In the genomic region with DNA sequence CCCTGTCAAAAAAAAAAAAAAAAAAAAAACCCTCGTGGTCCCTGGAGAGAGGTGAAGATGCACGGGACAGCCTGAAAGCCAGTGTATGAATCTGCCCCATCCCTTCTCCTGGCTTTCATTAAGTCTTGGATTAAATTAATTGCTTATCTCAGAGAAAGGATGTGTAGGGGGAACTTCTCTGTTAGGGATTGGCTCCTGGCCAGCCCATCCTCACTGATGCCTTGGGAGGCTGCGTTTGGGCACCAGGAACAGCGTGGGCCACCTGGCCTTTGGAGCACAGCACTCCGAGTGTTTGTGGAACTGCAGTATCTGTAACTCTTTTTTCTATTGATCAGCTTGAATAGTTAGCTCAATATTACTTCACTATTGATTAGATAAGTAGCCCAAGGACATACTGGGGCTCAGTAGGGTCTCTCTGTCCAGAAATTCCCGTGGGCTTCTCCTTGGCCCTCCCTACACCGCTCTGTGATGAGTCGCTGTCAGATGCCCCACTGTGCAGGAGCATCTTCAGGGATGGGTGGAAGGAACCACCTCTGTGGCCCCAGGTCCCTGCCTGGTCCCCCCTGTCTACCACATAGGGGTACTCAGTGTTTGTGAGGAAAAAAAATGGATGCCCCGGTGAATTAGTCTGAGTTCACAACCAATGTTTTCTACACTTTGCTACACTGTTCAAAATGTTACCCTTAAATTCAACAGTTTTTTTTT, we compare ENCODE assay signal across 1 cellular context.
TF ChIP-seq lines count a peak whose summit lies in the region.

No MANE protein-coding gene starts in this region.

TF ChIP-seq in WTC11, 78 proteins besides CTCF, POLR2A, EP300 and RAD21 (continued from another document):
- no peak for TF ChIP-seq ATF6 (CRISPR knock-in tag; IDR thresholded peaks at IDR 0.05)
